Comparison of ENCODE assay signal across 24 cellular contexts in the genomic region with DNA sequence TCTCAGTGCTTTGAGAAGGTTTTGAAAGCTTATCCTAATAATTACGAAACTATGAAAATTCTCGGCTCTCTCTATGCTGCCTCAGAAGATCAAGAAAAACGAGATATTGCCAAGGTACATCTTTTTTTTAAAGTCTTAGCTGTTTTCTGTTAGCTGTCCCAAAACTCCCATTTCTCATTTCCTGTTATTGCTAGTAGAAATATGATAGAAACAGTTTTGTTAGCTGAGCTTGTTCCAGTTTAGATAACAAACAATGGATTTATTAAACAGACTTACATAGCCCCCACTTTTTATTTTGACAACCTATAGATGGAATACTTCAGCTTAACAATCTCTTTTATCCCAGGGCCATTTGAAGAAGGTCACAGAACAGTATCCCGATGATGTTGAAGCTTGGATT. TPM values are rescaled to one million over a fixed set of nuclear protein-coding genes. Genes with fewer than 3 reads are reported as not detected.
DNase-seq lines count a peak whose midpoint lies in the region; ATAC-seq and TF ChIP-seq lines count a peak whose summit lies in the region.
"Had no signal": no experiment of that assay in that cellular context is flagged by ENCODE, and none has a peak within 500 bp of the region (broad histone marks: within the 10 kb centered on the region; RNA-seq: fewer than 3 reads in every experiment).

No MANE protein-coding gene starts in this region.

- H3K9me2 ChIP-seq in GM23338 (ENCODE audit: insufficient read depth) = no peaks in the 10 kb centered on the region

- H3K9me3 ChIP-seq in neural progenitor cell (ENCODE audit: low read depth) = no peaks in the 10 kb centered on the region
- H3K9me3 ChIP-seq: BLaER1 treated with 17β-estradiol and CSF1 and Interleukin-3, amounts not matched to agents 10 nM and 100 nM had no signal

- H3K36me3 Mint-ChIP-seq in activated naive CD8-positive, alpha-beta T cell = peaks cover 17% of the 10 kb centered on the region
- peaks cover 16% of the 10 kb centered on the region for H3K36me3 Mint-ChIP-seq in activated naive CD8-positive, alpha-beta T cell treated with anti-CD3 and anti-CD28 coated beads for 36 hours
- H3K36me3 Mint-ChIP-seq in GM23338 (ENCODE audit: low read depth) (peaks cover 25% of the 10 kb centered on the region), neural progenitor cell (peaks cover 11% of the 10 kb centered on the region)
- no peaks in the 10 kb centered on the region for H3K36me3 Mint-ChIP-seq in activated T-helper 17 cell treated with anti-CD3 and anti-CD28 coated beads, Interleukin-2, amount 50 U/mL, for 72 hours (ENCODE audit: low read depth)

- peak overlapping the region; percentile 10 for H3K27ac Mint-ChIP-seq in activated naive CD8-positive, alpha-beta T cell
- no peak overlapping the region for H3K27ac Mint-ChIP-seq in activated naive CD8-positive, alpha-beta T cell treated with anti-CD3 and anti-CD28 coated beads for 36 hours
- H3K27ac Mint-ChIP-seq in GM23338 (peak overlapping the region; percentile 5; the same call in 1 of the 2 replicates), neural progenitor cell (no peak overlapping the region)
- H3K27ac Mint-ChIP-seq in activated T-helper 17 cell treated with anti-CD3 and anti-CD28 coated beads, Interleukin-2, amount 50 U/mL, for 72 hours = peak overlapping the region; percentile 17

- H3K36me3 ChIP-seq in GM23338 (ENCODE audit: insufficient read depth) (peaks cover 17% of the 10 kb centered on the region; the same call in 1 of the 2 replicates), neural progenitor cell (peaks cover 11% of the 10 kb centered on the region)

- ATAC-seq in GM23338 = no peak
- no peak for ATAC-seq in activated T-helper 17 cell treated with anti-CD3 and anti-CD28 coated beads, Interleukin-2, amount 50 U/mL, for 72 hours (replicated peaks)

- no peak overlapping the region for H3K27ac ChIP-seq in GM23338 (ENCODE audit: low read depth)
- H3K27ac ChIP-seq in neural progenitor cell = no peak overlapping the region
- H3K27ac ChIP-seq: BLaER1 treated with 17β-estradiol and CSF1 and Interleukin-3, amounts not matched to agents 10 nM and 100 nM; HL-60; RWPE1 had no signal

- H3K27me3 Mint-ChIP-seq in activated naive CD8-positive, alpha-beta T cell = no peaks in the 10 kb centered on the region
- H3K27me3 Mint-ChIP-seq in activated naive CD8-positive, alpha-beta T cell treated with anti-CD3 and anti-CD28 coated beads for 36 hours = no peaks in the 10 kb centered on the region
- no peaks in the 10 kb centered on the region for H3K27me3 Mint-ChIP-seq in GM23338 (ENCODE audit: insufficient read depth, low read depth, poor library complexity)
- no peaks in the 10 kb centered on the region for H3K27me3 Mint-ChIP-seq in activated T-helper 17 cell treated with anti-CD3 and anti-CD28 coated beads, Interleukin-2, amount 50 U/mL, for 72 hours
- H3K27me3 Mint-ChIP-seq in neural progenitor cell (ENCODE audit: insufficient read depth, low read depth) = no peaks in the 10 kb centered on the region
- H3K27me3 Mint-ChIP-seq: CD4-positive, alpha-beta memory T cell; IgD-negative memory B cell had no signal

- no peak overlapping the region for H3K4me3 Mint-ChIP-seq in activated naive CD8-positive, alpha-beta T cell
- no peak overlapping the region for H3K4me3 Mint-ChIP-seq in activated naive CD8-positive, alpha-beta T cell treated with anti-CD3 and anti-CD28 coated beads for 36 hours
- H3K4me3 Mint-ChIP-seq in GM23338 (no peak overlapping the region), neural progenitor cell (no peak overlapping the region)
- H3K4me3 Mint-ChIP-seq in activated T-helper 17 cell treated with anti-CD3 and anti-CD28 coated beads, Interleukin-2, amount 50 U/mL, for 72 hours = no peak overlapping the region
- H3K4me3 Mint-ChIP-seq: CD4-positive, alpha-beta memory T cell had no signal

- H4K20me1 ChIP-seq in GM23338 (replicated peaks; ENCODE audit: insufficient read depth) (no peaks in the 10 kb centered on the region), neural progenitor cell (ENCODE audit: low read depth) (no peaks in the 10 kb centered on the region)

- no peak overlapping the region for H2AFZ ChIP-seq in GM23338
- H2AFZ ChIP-seq in neural progenitor cell (replicated peaks) = no peak overlapping the region

- H3K4me1 ChIP-seq in GM23338 (ENCODE audit: insufficient read depth) = peaks cover 16% of the 10 kb centered on the region
- H3K4me1 ChIP-seq in neural progenitor cell = no peaks in the 10 kb centered on the region

- H3K4me2 ChIP-seq in GM23338 (no peak overlapping the region), neural progenitor cell (no peak overlapping the region)
- H3K4me2 ChIP-seq: BLaER1 treated with 17β-estradiol and CSF1 and Interleukin-3, amounts not matched to agents 10 nM and 100 nM had no signal

- no peaks in the 10 kb centered on the region for H3K4me1 Mint-ChIP-seq in activated naive CD8-positive, alpha-beta T cell (ENCODE audit: low read depth)
- peaks cover 4% of the 10 kb centered on the region for H3K4me1 Mint-ChIP-seq in activated naive CD8-positive, alpha-beta T cell treated with anti-CD3 and anti-CD28 coated beads for 36 hours
- peaks cover 16% of the 10 kb centered on the region for H3K4me1 Mint-ChIP-seq in GM23338
- H3K4me1 Mint-ChIP-seq in activated T-helper 17 cell treated with anti-CD3 and anti-CD28 coated beads, Interleukin-2, amount 50 U/mL, for 72 hours = no peaks in the 10 kb centered on the region
- no peaks in the 10 kb centered on the region for H3K4me1 Mint-ChIP-seq in neural progenitor cell

- H3K27me3 ChIP-seq in GM23338 (ENCODE audit: insufficient read depth) = no peaks in the 10 kb centered on the region
- no peaks in the 10 kb centered on the region for H3K27me3 ChIP-seq in neural progenitor cell
- H3K27me3 ChIP-seq: BLaER1 treated with 17β-estradiol and CSF1 and Interleukin-3, amounts not matched to agents 10 nM and 100 nM had no signal

- H3K4me3 ChIP-seq in GM23338 (no peak overlapping the region), neural progenitor cell (no peak overlapping the region)
- H3K4me3 ChIP-seq: BLaER1 treated with 17β-estradiol and CSF1 and Interleukin-3, amounts not matched to agents 10 nM and 100 nM had no signal

- no peak for DNase-seq in activated naive CD8-positive, alpha-beta T cell treated with anti-CD3 and anti-CD28 coated beads for 36 hours
- DNase-seq in GM23338 (ENCODE audit: low spot score) (no peak), neural progenitor cell (ENCODE audit: low spot score) (no peak), activated gamma-delta T cell treated with Interleukin-2 at 50 U/mL for 16 hours (no peak), NCI-H128 (lab: John Stamatoyannopoulos, UW; ENCODE audit: unreplicated experiment) (no peak), NCI-H524 (lab: John Stamatoyannopoulos, UW) (no peak)
- DNase-seq: CD4-positive, alpha-beta memory T cell; DMS79 treated with DMSO at 0.1 percent for 48 hours; GF-D8; H7; NCI-H1092; NCI-H1436; NCI-H187 treated with DMSO at 0.1 percent for 48 hours; NCI-H2107; NCI-H524 treated with DMSO at 0.1 percent for 48 hours; NCI-H82; NK-92 treated with Interleukin-12 subunit alpha and Interleukin-12 subunit beta, amount 100 ng/mL, for 24 hours; SHP77 had no signal

- H3K9ac ChIP-seq in neural progenitor cell = peak overlapping the region; percentile 17
- H3K9ac ChIP-seq: BLaER1 treated with 17β-estradiol and CSF1 and Interleukin-3, amounts not matched to agents 10 nM and 100 nM had no signal

- H3K79me2 ChIP-seq in GM23338 (replicated peaks; ENCODE audit: insufficient read depth) (no peaks in the 10 kb centered on the region), neural progenitor cell (ENCODE audit: low read depth) (no peaks in the 10 kb centered on the region)

- TF ChIP-seq CTCF in GM23338 (conservative IDR thresholded peaks at IDR 0.05; ENCODE audit: low read depth in 2 of 2) = no peak
- TF ChIP-seq CTCF in neural progenitor cell (IDR thresholded peaks at IDR 0.05) = no peak

- H3K9me3 Mint-ChIP-seq in activated naive CD8-positive, alpha-beta T cell (ENCODE audit: low read depth) = no peaks in the 10 kb centered on the region
- H3K9me3 Mint-ChIP-seq in activated naive CD8-positive, alpha-beta T cell treated with anti-CD3 and anti-CD28 coated beads for 36 hours = no peaks in the 10 kb centered on the region
- H3K9me3 Mint-ChIP-seq in GM23338 (no peaks in the 10 kb centered on the region), neural progenitor cell (no peaks in the 10 kb centered on the region)
- no peaks in the 10 kb centered on the region for H3K9me3 Mint-ChIP-seq in activated T-helper 17 cell treated with anti-CD3 and anti-CD28 coated beads, Interleukin-2, amount 50 U/mL, for 72 hours
- H3K9me3 Mint-ChIP-seq: CD4-positive, alpha-beta memory T cell; IgD-negative memory B cell had no signal

- H3F3A ChIP-seq in GM23338 (replicated peaks; ENCODE audit: low read depth) (no peaks in the 10 kb centered on the region), neural progenitor cell (ENCODE audit: low read depth) (no peaks in the 10 kb centered on the region)

TF ChIP-seq in GM23338, 12 proteins besides CTCF, POLR2A, EP300 and RAD21 (continues in another document):
- TF ChIP-seq ZNF331 (CRISPR knock-in tag; IDR thresholded peaks at IDR 0.05; ENCODE audit: low read depth) (no peak), NANOG (IDR thresholded peaks at IDR 0.05; ENCODE audit: borderline replicate concordance) (no peak), CREB1 (CRISPR knock-in tag; IDR thresholded peaks at IDR 0.05; ENCODE audit: low read depth) (no peak), EZH2phosphoT487 (IDR thresholded peaks at IDR 0.05; ENCODE audit: unreplicated experiment) (no peak)

RNA-seq across cellular contexts. Expression of gene CTR9, which starts 12.7 kb away (rescaled TPM):
- total RNA-seq in activated naive CD8-positive, alpha-beta T cell treated with anti-CD3 and anti-CD28 coated beads for 36 hours = 10 to 100 TPM; 50.6 TPM
- 32.7 and 33.3 TPM in 2 replicates for total RNA-seq in GM23338 (2014; rRNA removed; shearing (Covaris generic))
- 25.1 and 29.0 TPM in 2 replicates for polyA plus RNA-seq in GM23338 (2016; fragmentation: Nextera tagmentation; extraction: Ambion mirVana)
- 10 to 100 TPM; 34.0 to 47.4 TPM for total RNA-seq in activated T-helper 17 cell treated with anti-CD3 and anti-CD28 coated beads, Interleukin-2, amount 50 U/mL, for 72 hours
- total RNA-seq in neural progenitor cell (ENCODE audit: low replicate concordance) = 20.8 and 26.4 TPM in 2 replicates

RNA-seq across cellular contexts. Expression of gene EIF4G2, which starts 45.0 kb away (rescaled TPM):
- total RNA-seq in activated naive CD8-positive, alpha-beta T cell treated with anti-CD3 and anti-CD28 coated beads for 36 hours = 1,000 to 10,000 TPM; 1,373 to 1,478 TPM
- 788 and 801 TPM in 2 replicates for total RNA-seq in GM23338 (2014; rRNA removed; shearing (Covaris generic))
- polyA plus RNA-seq in GM23338 (2016; fragmentation: Nextera tagmentation; extraction: Ambion mirVana) = 312 and 358 TPM in 2 replicates
- 1,000 to 10,000 TPM in 1 of 2 donors, 100 to 1,000 TPM in 1; 622 to 1,188 TPM for total RNA-seq in activated T-helper 17 cell treated with anti-CD3 and anti-CD28 coated beads, Interleukin-2, amount 50 U/mL, for 72 hours
- total RNA-seq in neural progenitor cell (ENCODE audit: low replicate concordance) = 790 and 1,052 TPM in 2 replicates

Comparison
In these comparisons a context has a peak if more than half of its experiments do, and no peak if none do; other contexts are left out.
1. H3K27ac Mint-ChIP-seq: peak in activated naive CD8-positive, alpha-beta T cell (single experiment), GM23338 (single experiment) and activated T-helper 17 cell treated with anti-CD3 and anti-CD28 coated beads, Interleukin-2, amount 50 U/mL, for 72 hours (single experiment); none in activated naive CD8-positive, alpha-beta T cell treated with anti-CD3 and anti-CD28 coated beads for 36 hours (single experiment) and neural progenitor cell (single experiment).